Comparison of ENCODE assay signal across 13 cellular contexts in the genomic region with DNA sequence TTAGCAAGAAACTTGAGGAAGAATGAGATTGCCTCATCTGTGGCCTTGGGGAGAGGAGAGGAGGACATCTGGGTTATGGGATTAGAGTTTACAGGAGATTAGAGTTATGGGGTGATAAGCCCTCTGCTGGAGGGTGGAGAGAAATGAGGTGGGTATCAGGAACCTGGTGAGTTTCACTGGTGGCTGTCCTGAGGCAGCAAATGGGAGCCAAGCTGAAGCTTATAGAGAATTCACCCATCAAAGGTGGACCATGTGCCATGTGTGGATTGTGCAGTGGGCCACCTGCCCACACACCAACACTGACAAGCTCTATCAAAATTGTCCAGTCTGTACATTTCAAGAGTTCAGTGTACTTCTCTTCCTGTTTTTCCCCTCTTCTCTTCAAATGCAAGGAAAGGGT.
DNase-seq lines count a peak whose midpoint lies in the region; ATAC-seq and TF ChIP-seq lines count a peak whose summit lies in the region.
"Had no signal": no experiment of that assay in that cellular context is flagged by ENCODE, and none has a peak within 500 bp of the region (broad histone marks: within the 10 kb centered on the region; RNA-seq: fewer than 3 reads in every experiment).

No MANE protein-coding gene starts in this region.

- no peaks in the 10 kb centered on the region for H3K36me3 ChIP-seq in Karpas-422 (ENCODE audit: insufficient read depth, low read length)
- H3K36me3 ChIP-seq in mesodermal cell (ENCODE audit: control insufficient read depth, insufficient read depth, low read length) = no peaks in the 10 kb centered on the region

- no peaks in the 10 kb centered on the region for H3K9me2 ChIP-seq in Karpas-422 (replicated peaks; ENCODE audit: insufficient read depth, low read length)

- DNase-seq in GM12864 (ENCODE audit: low read depth) = no peak
- DNase-seq in Karpas-422 = peak; percentile 60
- peak; percentile 43 for DNase-seq in amniotic epithelial cell (ENCODE audit: low read depth)
- DNase-seq in caudate nucleus (lab: John Stamatoyannopoulos, UW) = no peak
- DNase-seq in activated T-helper 1 cell treated with anti-CD3 and anti-CD28 coated beads, Interleukin-12 subunit alpha, Interleukin-12 subunit beta, Interleukin-2, Interleukin-4 antibody, amounts not matched to agents 30 ng/mL and 10 ng/mL and 1 ng/mL, durations not matched to agents 14 hours and 24 hours and 36 hours (ENCODE audit: low spot score) = no peak
- DNase-seq: Caco-2; left colon; NCI-H510A; occipital lobe; stimulated activated CD4-positive, alpha-beta T cell treated with anti-CD3 and anti-CD28 coated beads, Interleukin-4, amount 100 ng/mL, for 24 hours; T-cell had no signal

- H3K27ac Mint-ChIP-seq in activated T-helper 1 cell treated with anti-CD3 and anti-CD28 coated beads, Interleukin-12 subunit alpha, Interleukin-12 subunit beta, Interleukin-2, Interleukin-4 antibody, amounts not matched to agents 30 ng/mL and 10 ng/mL and 1 ng/mL, durations not matched to agents 14 hours and 24 hours and 36 hours = no peak overlapping the region
- H3K27ac Mint-ChIP-seq: T-cell had no signal

- H3K4me1 Mint-ChIP-seq in activated T-helper 1 cell treated with anti-CD3 and anti-CD28 coated beads, Interleukin-12 subunit alpha, Interleukin-12 subunit beta, Interleukin-2, Interleukin-4 antibody, amounts not matched to agents 30 ng/mL and 10 ng/mL and 1 ng/mL, durations not matched to agents 14 hours and 24 hours and 36 hours (ENCODE audit: low read depth) = peaks cover 6% of the 10 kb centered on the region
- H3K4me1 Mint-ChIP-seq: T-cell had no signal

- H3K27ac ChIP-seq in Karpas-422 (ENCODE audit: low read length) (no peak overlapping the region), mesodermal cell (ENCODE audit: low read depth, low read length, severe bottlenecking) (peak overlapping the region; percentile 89), caudate nucleus (ENCODE audit: low read depth, low read length) (no peak overlapping the region)

- no peak overlapping the region for H3K4me3 Mint-ChIP-seq in activated T-helper 1 cell treated with anti-CD3 and anti-CD28 coated beads, Interleukin-12 subunit alpha, Interleukin-12 subunit beta, Interleukin-2, Interleukin-4 antibody, amounts not matched to agents 30 ng/mL and 10 ng/mL and 1 ng/mL, durations not matched to agents 14 hours and 24 hours and 36 hours
- H3K4me3 Mint-ChIP-seq: T-cell had no signal

- H3K27me3 Mint-ChIP-seq in activated T-helper 1 cell treated with anti-CD3 and anti-CD28 coated beads, Interleukin-12 subunit alpha, Interleukin-12 subunit beta, Interleukin-2, Interleukin-4 antibody, amounts not matched to agents 30 ng/mL and 10 ng/mL and 1 ng/mL, durations not matched to agents 14 hours and 24 hours and 36 hours (ENCODE audit: insufficient read depth) = peaks cover 2% of the 10 kb centered on the region
- H3K27me3 Mint-ChIP-seq: T-cell had no signal

- intact Hi-C loops in activated T-helper 1 cell treated with anti-CD3 and anti-CD28 coated beads, Interleukin-12 subunit alpha, Interleukin-12 subunit beta, Interleukin-2, Interleukin-4 antibody, amounts not matched to agents 30 ng/mL and 10 ng/mL and 1 ng/mL, durations not matched to agents 14 hours and 24 hours and 36 hours (cut with micrococcal nuclease) = no loop called here

- H4K20me1 ChIP-seq in Karpas-422 (ENCODE audit: insufficient read depth, low read depth, low read length) = no peaks in the 10 kb centered on the region; the same call in 1 of the 2 replicates

- no peaks in the 10 kb centered on the region for H3K9me3 Mint-ChIP-seq in activated T-helper 1 cell treated with anti-CD3 and anti-CD28 coated beads, Interleukin-12 subunit alpha, Interleukin-12 subunit beta, Interleukin-2, Interleukin-4 antibody, amounts not matched to agents 30 ng/mL and 10 ng/mL and 1 ng/mL, durations not matched to agents 14 hours and 24 hours and 36 hours
- H3K9me3 Mint-ChIP-seq: T-cell had no signal

- H3K79me2 ChIP-seq in Karpas-422 (ENCODE audit: low read length) = no peaks in the 10 kb centered on the region

- H3K27me3 ChIP-seq in Karpas-422 (ENCODE audit: low read length) = no peaks in the 10 kb centered on the region

- peak; percentile 23 for TF ChIP-seq CTCF in GM12864 (IDR thresholded peaks at IDR 0.05; ENCODE audit: low read depth, low read length, missing control alignments)

- no peak overlapping the region for H3K4me2 ChIP-seq in Karpas-422 (ENCODE audit: low read depth, low read length, poor library complexity, severe bottlenecking)

- H3K4me3 ChIP-seq in GM12864 (ENCODE audit: low read depth, low read length) = no peak overlapping the region
- no peak overlapping the region for H3K4me3 ChIP-seq in Karpas-422 (ENCODE audit: low read length)
- H3K4me3 ChIP-seq in mesodermal cell (ENCODE audit: extremely low read depth, insufficient read depth, low read length, poor library complexity, severe bottlenecking) = no peak overlapping the region

- H3K4me1 ChIP-seq in Karpas-422 (ENCODE audit: low read length) (no peaks in the 10 kb centered on the region), mesodermal cell (ENCODE audit: control insufficient read depth, insufficient read depth, low read length, poor library complexity, severe bottlenecking) (peaks cover 10% of the 10 kb centered on the region)

- no peak overlapping the region for H2AFZ ChIP-seq in Karpas-422 (ENCODE audit: low read length)

- ATAC-seq in HG03135 (IDR thresholded peaks at IDR 0.05; ENCODE audit: unreplicated experiment) = no peak
- ATAC-seq: left colon, T-cell had no signal

- no peak overlapping the region for H3K9ac ChIP-seq in Karpas-422 (ENCODE audit: low read length)

- no peaks in the 10 kb centered on the region for H3K9me3 ChIP-seq in Karpas-422 (ENCODE audit: low read length)
- no peaks in the 10 kb centered on the region for H3K9me3 ChIP-seq in mesodermal cell (ENCODE audit: control insufficient read depth, low read length)
- H3K9me3 ChIP-seq: Caco-2 had no signal

- H3K36me3 Mint-ChIP-seq in activated T-helper 1 cell treated with anti-CD3 and anti-CD28 coated beads, Interleukin-12 subunit alpha, Interleukin-12 subunit beta, Interleukin-2, Interleukin-4 antibody, amounts not matched to agents 30 ng/mL and 10 ng/mL and 1 ng/mL, durations not matched to agents 14 hours and 24 hours and 36 hours (ENCODE audit: low read depth) = peaks cover 1% of the 10 kb centered on the region

Comparison
In these comparisons a context has a peak if more than half of its experiments do, and no peak if none do; other contexts are left out.
1. DNase-seq: peak in Karpas-422 (single experiment) and amniotic epithelial cell (single experiment); none in GM12864 (single experiment), caudate nucleus (0 of 61) and activated T-helper 1 cell treated with anti-CD3 and anti-CD28 coated beads, Interleukin-12 subunit alpha, Interleukin-12 subunit beta, Interleukin-2, Interleukin-4 antibody, amounts not matched to agents 30 ng/mL and 10 ng/mL and 1 ng/mL, durations not matched to agents 14 hours and 24 hours and 36 hours (single experiment).